ENCODE assay signal across 8 cellular contexts in genomic region chr14:28751467-28752058, GRCh38. TPM values are rescaled to one million over a fixed set of nuclear protein-coding genes. Genes with fewer than 3 reads are reported as not detected.
A peak's percentile ranks its signal among the peaks of the same experiment; 100 is the strongest.
DNase-seq lines count a peak whose midpoint lies in the region; ATAC-seq and TF ChIP-seq lines count a peak whose summit lies in the region.

No MANE protein-coding gene starts in this region.

- peak; percentile 69 for ATAC-seq in GM19351 (IDR thresholded peaks at IDR 0.05; ENCODE audit: unreplicated experiment)
- no peak for ATAC-seq in effector memory CD8-positive, alpha-beta T cell (replicated peaks)

- H3K9me3 Mint-ChIP-seq in progenitor cell of endocrine pancreas (ENCODE audit: low read depth), result peaks cover 6% of the 10 kb centered on the region
- peaks cover 11 to 13% of the 10 kb centered on the region in 2 donors for H3K9me3 Mint-ChIP-seq in effector memory CD8-positive, alpha-beta T cell

- TF ChIP-seq CTCF in epithelial cell of esophagus (IDR thresholded peaks at IDR 0.05; ENCODE audit: insufficient read depth, low read depth, low read length, missing control alignments) (peak; percentile 92), progenitor cell of endocrine pancreas (IDR thresholded peaks at IDR 0.05; ENCODE audit: unreplicated experiment) (peak; percentile 71)

- peaks cover 42% of the 10 kb centered on the region for H3K27me3 Mint-ChIP-seq in progenitor cell of endocrine pancreas
- peaks cover 0 to 21% of the 10 kb centered on the region in 2 donors for H3K27me3 Mint-ChIP-seq in effector memory CD8-positive, alpha-beta T cell

- H3K4me3 ChIP-seq in epithelial cell of esophagus (ENCODE audit: low read length), result no peak overlapping the region

- no peak overlapping the region for H3K4me3 Mint-ChIP-seq in progenitor cell of endocrine pancreas (ENCODE audit: low read depth)
- H3K4me3 Mint-ChIP-seq in effector memory CD8-positive, alpha-beta T cell, result no peak overlapping the region

- no peaks in the 10 kb centered on the region for H3K4me1 Mint-ChIP-seq in progenitor cell of endocrine pancreas (ENCODE audit: low read depth)
- no peaks in the 10 kb centered on the region for H3K4me1 Mint-ChIP-seq in effector memory CD8-positive, alpha-beta T cell (ENCODE audit: low read depth in 2 of 2)

- H3K27ac Mint-ChIP-seq in progenitor cell of endocrine pancreas, result no peak overlapping the region
- no peak overlapping the region for H3K27ac Mint-ChIP-seq in effector memory CD8-positive, alpha-beta T cell

- DNase-seq in DMS153 treated with DMSO at 0.1 percent for 48 hours (lab: John Stamatoyannopoulos, UW; ENCODE audit: unreplicated experiment) (peak; percentile 53), HS-27A (ENCODE audit: low read depth) (peak; percentile 65), OCI-M2 (lab: John Stamatoyannopoulos, UW; ENCODE audit: unreplicated experiment) (peak; percentile 10), epithelial cell of esophagus (ENCODE audit: low read depth) (peak; percentile 76), progenitor cell of endocrine pancreas (ENCODE audit: low spot score, unreplicated experiment) (peak; percentile 32)
- no peak for DNase-seq in activated CD8-positive, alpha-beta memory T cell treated with anti-CD3 and anti-CD28 coated beads, Interleukin-2, amount 50 U/mL, for 4 hours
- no peak for DNase-seq in effector memory CD8-positive, alpha-beta T cell

- H3K36me3 Mint-ChIP-seq in progenitor cell of endocrine pancreas (ENCODE audit: insufficient read depth), result no peaks in the 10 kb centered on the region
- H3K36me3 Mint-ChIP-seq in effector memory CD8-positive, alpha-beta T cell (ENCODE audit: insufficient read depth), result no peaks in the 10 kb centered on the region

RNA-seq across cellular contexts. Expression of gene FOXG1, which starts 15.0 kb away (rescaled TPM):
- total RNA-seq in progenitor cell of endocrine pancreas, result 1.2 and 1.4 TPM in 2 replicates

Comparison
In these comparisons a context has a peak if more than half of its experiments do, and no peak if none do; other contexts are left out.
1. DNase-seq: peak in DMS153 treated with DMSO at 0.1 percent for 48 hours (single experiment), HS-27A (single experiment), OCI-M2 (single experiment), epithelial cell of esophagus (single experiment) and progenitor cell of endocrine pancreas (single experiment); none in activated CD8-positive, alpha-beta memory T cell treated with anti-CD3 and anti-CD28 coated beads, Interleukin-2, amount 50 U/mL, for 4 hours (single experiment) and effector memory CD8-positive, alpha-beta T cell (0 of 3).